In genomic region chr7:100012385-100013327, GRCh38 we compare ENCODE assay signal across 15 cellular contexts. TPM values are rescaled to one million over a fixed set of nuclear protein-coding genes. Genes with fewer than 3 reads are reported as not detected.
A peak's percentile ranks its signal among the peaks of the same experiment; 100 is the strongest.
DNase-seq lines count a peak whose midpoint lies in the region; ATAC-seq and TF ChIP-seq lines count a peak whose summit lies in the region.
"Not testable (repeated sequence)": the region's sequence is repeated elsewhere in the genome, so short reads cannot be mapped to it uniquely, and the experiment has no call there.
"Had no signal": no experiment of that assay in that cellular context is flagged by ENCODE, and none has a peak within 500 bp of the region (broad histone marks: within the 10 kb centered on the region; RNA-seq: fewer than 3 reads in every experiment).

No MANE protein-coding gene starts in this region.

- H3K79me2 ChIP-seq in PC-3 (ENCODE audit: low read length) = peaks cover 26% of the 10 kb centered on the region

- H3K4me3 ChIP-seq in PC-3 (ENCODE audit: low read length); lung: not testable (repeated sequence)

- not testable (repeated sequence) for H3K36me3 ChIP-seq in PC-3 (ENCODE audit: low read depth, low read length); lung (ENCODE audit: control insufficient read depth in 2 of 2, insufficient read depth in 2 of 2, low read length in 2 of 2)

- CTCF ChIA-PET in PC-3 (lab: Charles Lee) = not testable (repeated sequence)
- CTCF ChIA-PET in activated CD4-positive, alpha-beta memory T cell treated with anti-CD3 and anti-CD28 coated beads, Interleukin-2, amount 10 ng/mL, durations not matched to agents 7 days and 5 days (lab: Charles Lee) = interaction anchor here (0.6 to 1.1 kb wide), 2 partner anchors 40 to 41 kb away, joined by 3 to 5 read pairs; no protein-coding TSS in a partner anchor

- peak overlapping the region; percentile 61; the same call in 1 of the 2 replicates for H2AFZ ChIP-seq in PC-3 (ENCODE audit: low read length)

- not testable (repeated sequence) for H3K27ac ChIP-seq in PC-3 (ENCODE audit: low read length); lung (ENCODE audit: low read depth in 1 of 2, low read length in 1 of 2)
- peak overlapping the region; percentile 33 for H3K27ac ChIP-seq in substantia nigra (ENCODE audit: low read depth, low read length, poor library complexity, severe bottlenecking)

- not testable (repeated sequence) for H3K27me3 Mint-ChIP-seq in activated CD4-positive, alpha-beta memory T cell treated with anti-CD3 and anti-CD28 coated beads, Interleukin-2, amount 10 ng/mL, durations not matched to agents 7 days and 5 days; activated naive CD8-positive, alpha-beta T cell treated with anti-CD3 and anti-CD28 coated beads, Interleukin-2, amount 50 U/mL, for 24 hours

- intact Hi-C loops in PC-3 (cut with micrococcal nuclease) = not testable (repeated sequence)

- not testable (repeated sequence) for H3F3A ChIP-seq in PC-3 (ENCODE audit: low read length, unreplicated experiment)

- H3K27me3 ChIP-seq in PC-3 (ENCODE audit: low read length); lung (ENCODE audit: control insufficient read depth, insufficient read depth): not testable (repeated sequence)

- H3K9me3 Mint-ChIP-seq in activated CD4-positive, alpha-beta memory T cell treated with anti-CD3 and anti-CD28 coated beads, Interleukin-2, amount 10 ng/mL, durations not matched to agents 7 days and 5 days; activated naive CD8-positive, alpha-beta T cell treated with anti-CD3 and anti-CD28 coated beads, Interleukin-2, amount 50 U/mL, for 24 hours: not testable (repeated sequence)

- H3K4me3 Mint-ChIP-seq in activated CD4-positive, alpha-beta memory T cell treated with anti-CD3 and anti-CD28 coated beads, Interleukin-2, amount 10 ng/mL, durations not matched to agents 7 days and 5 days; activated naive CD8-positive, alpha-beta T cell treated with anti-CD3 and anti-CD28 coated beads, Interleukin-2, amount 50 U/mL, for 24 hours: not testable (repeated sequence)

- DNase-seq in COLO829 (ENCODE audit: low spot score) (peak; percentile 86), HuH-7.5 (ENCODE audit: low spot score) (peak; percentile 55), lung (ENCODE audit: low spot score) (peak; percentile 52), substantia nigra (lab: John Stamatoyannopoulos, UW) (peak in 2 of 49 donors; percentile 6 to 28)
- DNase-seq in PC-3; activated CD4-positive, alpha-beta memory T cell treated with anti-CD3 and anti-CD28 coated beads, Interleukin-2, amount 10 ng/mL, durations not matched to agents 7 days and 5 days; activated naive CD8-positive, alpha-beta T cell treated with anti-CD3 and anti-CD28 coated beads, Interleukin-2, amount 50 U/mL, for 24 hours: not testable (repeated sequence)

- not testable (repeated sequence) for H3K9me2 ChIP-seq in PC-3 (replicated peaks; ENCODE audit: low read length)

- H3K27ac Mint-ChIP-seq in activated CD4-positive, alpha-beta memory T cell treated with anti-CD3 and anti-CD28 coated beads, Interleukin-2, amount 10 ng/mL, durations not matched to agents 7 days and 5 days = peak overlapping the region; percentile 48
- H3K27ac Mint-ChIP-seq in activated naive CD8-positive, alpha-beta T cell treated with anti-CD3 and anti-CD28 coated beads, Interleukin-2, amount 50 U/mL, for 24 hours = peak overlapping the region; percentile 8

- H3K9ac ChIP-seq in PC-3 (ENCODE audit: low read length) = not testable (repeated sequence)

- H3K4me1 Mint-ChIP-seq in activated CD4-positive, alpha-beta memory T cell treated with anti-CD3 and anti-CD28 coated beads, Interleukin-2, amount 10 ng/mL, durations not matched to agents 7 days and 5 days = peaks cover 32% of the 10 kb centered on the region
- peaks cover 34% of the 10 kb centered on the region for H3K4me1 Mint-ChIP-seq in activated naive CD8-positive, alpha-beta T cell treated with anti-CD3 and anti-CD28 coated beads, Interleukin-2, amount 50 U/mL, for 24 hours

- not testable (repeated sequence) for H3K36me3 Mint-ChIP-seq in activated CD4-positive, alpha-beta memory T cell treated with anti-CD3 and anti-CD28 coated beads, Interleukin-2, amount 10 ng/mL, durations not matched to agents 7 days and 5 days (ENCODE audit: low read depth)
- H3K36me3 Mint-ChIP-seq in activated naive CD8-positive, alpha-beta T cell treated with anti-CD3 and anti-CD28 coated beads, Interleukin-2, amount 50 U/mL, for 24 hours (ENCODE audit: low read depth) = peaks cover 11% of the 10 kb centered on the region

- TF ChIP-seq CTCF in PC-3 (conservative IDR thresholded peaks at IDR 0.05; ENCODE audit: low read depth, low read length); lung (IDR thresholded peaks at IDR 0.05; ENCODE audit: control extremely low read depth, extremely low read depth): not testable (repeated sequence)

- ATAC-seq in PC-3; activated naive CD8-positive, alpha-beta T cell treated with anti-CD3 and anti-CD28 coated beads, Interleukin-2, amount 50 U/mL, for 24 hours; lung (ENCODE audit: insufficient read depth, low FRiP score): not testable (repeated sequence)
- peak; percentile 69 for ATAC-seq in esophagus mucosa

- POLR2A ChIA-PET in PC-3 (lab: Charles Lee; ENCODE audit: unreplicated experiment) = not testable (repeated sequence)
- POLR2A ChIA-PET in activated CD4-positive, alpha-beta memory T cell treated with anti-CD3 and anti-CD28 coated beads, Interleukin-2, amount 10 ng/mL, durations not matched to agents 7 days and 5 days (lab: Charles Lee) = interaction anchor here (1.3 to 1.9 kb wide), 3 partner anchors 15 to 94 kb away, joined by 3 to 14 read pairs (median 3); partner anchors contain the start of gene TRIM4

- 48 to 53% methylated on average over 14 of the region's 14 CpGs for WGBS in lung, 2 donors

- not testable (repeated sequence) for BruUV-seq in PC-3 (replicated peaks; lab: Mats Ljungman, UMichigan)

- peak overlapping the region; percentile 31; the same call in 1 of the 2 replicates for H3K4me2 ChIP-seq in PC-3 (ENCODE audit: low read length)

- H3K9me3 ChIP-seq in PC-3 (ENCODE audit: low read length); lung (ENCODE audit: control insufficient read depth in 2 of 2, insufficient read depth in 1 of 2, low read length in 1 of 2): not testable (repeated sequence)

- not testable (repeated sequence) for H4K20me1 ChIP-seq in PC-3 (ENCODE audit: low read length)

- peaks cover 22% of the 10 kb centered on the region for H3K4me1 ChIP-seq in PC-3 (ENCODE audit: insufficient read depth, low read length)
- H3K4me1 ChIP-seq in lung (ENCODE audit: control insufficient read depth in 2 of 2, insufficient read depth in 2 of 2, low read length in 2 of 2) = peaks cover 9 to 13% of the 10 kb centered on the region in 2 donors

RNA-seq across cellular contexts. Expression of gene ZKSCAN1, which starts 2.7 kb away (rescaled TPM):
- total RNA-seq in PC-3 (2014; rRNA removed) (13.6 and 13.9 TPM in 2 replicates), esophagus mucosa (62.4 TPM), lung (10 to 100 TPM; 50.4 to 54.0 TPM)
- 10 to 100 TPM; 63.1 to 65.5 TPM for total RNA-seq in activated CD4-positive, alpha-beta memory T cell treated with anti-CD3 and anti-CD28 coated beads, Interleukin-2, amount 10 ng/mL, durations not matched to agents 7 days and 5 days
- polyA plus RNA-seq in lung = 1 to 10 TPM; 8.2 to 8.7 TPM

RNA-seq across cellular contexts. Expression of gene AZGP1, which starts 36.8 kb away (rescaled TPM):
- 0.18 TPM in 1 of 2 replicates, not detected in the other for total RNA-seq in PC-3 (2014; rRNA removed)
- not detected for total RNA-seq in activated CD4-positive, alpha-beta memory T cell treated with anti-CD3 and anti-CD28 coated beads, Interleukin-2, amount 10 ng/mL, durations not matched to agents 7 days and 5 days
- total RNA-seq in esophagus mucosa = 10.8 TPM
- 10 to 100 TPM in 1 of 2 donors, 1 to 10 TPM in 1; 4.1 to 52.8 TPM for total RNA-seq in lung
- polyA plus RNA-seq in lung = 10 to 100 TPM in 1 of 2 donors, 1 to 10 TPM in 1; 4.2 to 82.8 TPM
- total RNA-seq: activated CD4-positive, alpha-beta T cell treated with anti-CD3 and anti-CD28 coated beads, Interleukin-2, amount 10 ng/mL, durations not matched to agents 7 days and 5 days; activated T-helper 2 cell treated with anti-CD3 and anti-CD28 coated beads, Interferon-gamma antibody, Interleukin-2, Interleukin-4, amounts not matched to agents 10 μg/mL and 5 μg/mL and 100 μg/mL, durations not matched to agents 14 hours and 24 hours and 36 hours; HT1080; mononuclear cell; osteocyte; uterus had no signal
- polyA plus RNA-seq: CD14-positive monocyte had no signal

RNA-seq across cellular contexts. Expression of gene ZSCAN21, which starts 36.9 kb away (rescaled TPM):
- total RNA-seq in PC-3 (2014; rRNA removed) (4.7 and 7.3 TPM in 2 replicates), esophagus mucosa (3.7 TPM), lung (10 to 100 TPM in 1 of 2 donors, 1 to 10 TPM in 1; 9.0 to 13.1 TPM)
- total RNA-seq in activated CD4-positive, alpha-beta memory T cell treated with anti-CD3 and anti-CD28 coated beads, Interleukin-2, amount 10 ng/mL, durations not matched to agents 7 days and 5 days = 1 to 10 TPM; 6.9 TPM
- 1 to 10 TPM; 4.7 to 5.1 TPM for polyA plus RNA-seq in lung
